ENCODE assay signal across 18 cellular contexts in the genomic region with DNA sequence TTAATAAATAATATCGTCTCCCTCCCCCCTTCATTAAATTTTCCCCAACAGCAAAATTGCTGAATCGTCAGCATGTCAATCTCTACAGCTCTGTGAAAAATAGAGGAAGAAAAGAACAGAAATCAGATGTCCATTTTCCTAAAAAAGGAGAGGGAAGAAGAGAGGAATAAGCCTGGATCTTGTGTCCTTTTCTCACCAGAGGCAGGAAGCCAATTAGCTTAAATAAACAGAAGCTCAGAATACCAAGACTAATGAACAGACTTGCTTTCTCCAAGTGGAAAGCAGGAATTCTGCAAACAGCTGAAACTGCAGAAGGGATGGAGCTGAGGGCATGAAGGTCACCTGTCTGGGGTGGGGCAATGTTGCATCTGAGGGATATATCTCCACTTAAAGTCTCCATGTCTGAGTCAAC.
DNase-seq lines count a peak whose midpoint lies in the region; ATAC-seq and TF ChIP-seq lines count a peak whose summit lies in the region.
"Had no signal": no experiment of that assay in that cellular context is flagged by ENCODE, and none has a peak within 500 bp of the region (broad histone marks: within the 10 kb centered on the region; RNA-seq: fewer than 3 reads in every experiment).

No MANE protein-coding gene starts in this region.

- no peak overlapping the region; the same call in 1 of the 2 replicates for H3K4me3 Mint-ChIP-seq in HFFc6
- no peak overlapping the region for H3K4me3 Mint-ChIP-seq in naive thymus-derived CD8-positive, alpha-beta T cell
- H3K4me3 Mint-ChIP-seq in activated CD4-positive, alpha-beta memory T cell treated with anti-CD3 and anti-CD28 coated beads, Interleukin-2, amount 10 ng/mL, durations not matched to agents 7 days and 5 days: no peak overlapping the region
- H3K4me3 Mint-ChIP-seq: activated T-helper 17 cell treated with anti-CD3 and anti-CD28 coated beads, Interleukin-2, amount 50 U/mL, for 72 hours; naive thymus-derived CD4-positive, alpha-beta T cell had no signal

- H3K4me3 ChIP-seq in parathyroid adenoma (ENCODE audit: low read depth, low read length): no peak overlapping the region
- H3K4me3 ChIP-seq: BLaER1, sigmoid colon had no signal

- no peak overlapping the region for H2AFZ ChIP-seq in parathyroid adenoma

- peaks cover 4% of the 10 kb centered on the region; the same call in 1 of the 2 replicates for H3K9me3 Mint-ChIP-seq in HFFc6
- H3K9me3 Mint-ChIP-seq in naive thymus-derived CD8-positive, alpha-beta T cell: peaks cover 0 to 25% (median 10%) of the 10 kb centered on the region in 9 donors
- peaks cover 4% of the 10 kb centered on the region for H3K9me3 Mint-ChIP-seq in activated CD4-positive, alpha-beta memory T cell treated with anti-CD3 and anti-CD28 coated beads, Interleukin-2, amount 10 ng/mL, durations not matched to agents 7 days and 5 days

- H3K9ac ChIP-seq in parathyroid adenoma: no peak overlapping the region
- H3K9ac ChIP-seq: BLaER1 had no signal

- H3K4me1 ChIP-seq in parathyroid adenoma: no peaks in the 10 kb centered on the region
- H3K4me1 ChIP-seq: BLaER1, foreskin keratinocyte, sigmoid colon had no signal

- ATAC-seq in SK-N-SH treated with all-trans-retinoic acid at 6 μM for 48 hours: peak; percentile 27; the same call in 1 of the 3 replicates
- ATAC-seq in naive thymus-derived CD8-positive, alpha-beta T cell: no peak
- no peak for ATAC-seq in GM18511 (IDR thresholded peaks at IDR 0.05; ENCODE audit: unreplicated experiment)
- ATAC-seq: activated T-helper 17 cell treated with anti-CD3 and anti-CD28 coated beads, Interleukin-2, amount 50 U/mL, for 72 hours; naive thymus-derived CD4-positive, alpha-beta T cell had no signal

- peaks cover 39% of the 10 kb centered on the region for H3K4me1 Mint-ChIP-seq in HFFc6 (ENCODE audit: low read depth)
- H3K4me1 Mint-ChIP-seq in naive thymus-derived CD8-positive, alpha-beta T cell: no peaks in the 10 kb centered on the region
- H3K4me1 Mint-ChIP-seq in activated CD4-positive, alpha-beta memory T cell treated with anti-CD3 and anti-CD28 coated beads, Interleukin-2, amount 10 ng/mL, durations not matched to agents 7 days and 5 days: no peaks in the 10 kb centered on the region
- H3K4me1 Mint-ChIP-seq: activated T-helper 17 cell treated with anti-CD3 and anti-CD28 coated beads, Interleukin-2, amount 50 U/mL, for 72 hours; naive thymus-derived CD4-positive, alpha-beta T cell had no signal

- H3K27me3 Mint-ChIP-seq in HFFc6 (ENCODE audit: insufficient read depth): no peaks in the 10 kb centered on the region
- H3K27me3 Mint-ChIP-seq in naive thymus-derived CD8-positive, alpha-beta T cell: no peaks in the 10 kb centered on the region
- no peaks in the 10 kb centered on the region for H3K27me3 Mint-ChIP-seq in activated CD4-positive, alpha-beta memory T cell treated with anti-CD3 and anti-CD28 coated beads, Interleukin-2, amount 10 ng/mL, durations not matched to agents 7 days and 5 days
- H3K27me3 Mint-ChIP-seq: activated T-helper 17 cell treated with anti-CD3 and anti-CD28 coated beads, Interleukin-2, amount 50 U/mL, for 72 hours; naive thymus-derived CD4-positive, alpha-beta T cell had no signal

- H3K27ac ChIP-seq in parathyroid adenoma: no peak overlapping the region
- H3K27ac ChIP-seq: BLaER1, foreskin keratinocyte, sigmoid colon had no signal

- H3K36me3 Mint-ChIP-seq in HFFc6 (ENCODE audit: low read depth): peaks cover 6% of the 10 kb centered on the region; the same call in 1 of the 2 replicates
- H3K36me3 Mint-ChIP-seq in naive thymus-derived CD8-positive, alpha-beta T cell: no peaks in the 10 kb centered on the region
- H3K36me3 Mint-ChIP-seq in activated CD4-positive, alpha-beta memory T cell treated with anti-CD3 and anti-CD28 coated beads, Interleukin-2, amount 10 ng/mL, durations not matched to agents 7 days and 5 days (ENCODE audit: low read depth): no peaks in the 10 kb centered on the region

- in situ Hi-C loops in KBM-7 (cut with MboI; ENCODE audit: low pct_unique_long_range_greater_than_20kb, low sequenced_read_pairs): no loop called here

- TF ChIP-seq CTCF in HFFc6 (IDR thresholded peaks at IDR 0.05): no peak
- no peak for TF ChIP-seq CTCF in parathyroid adenoma (IDR thresholded peaks at IDR 0.05)

- no peaks in the 10 kb centered on the region for H3K27me3 ChIP-seq in parathyroid adenoma (ENCODE audit: control insufficient read depth, insufficient read depth, low read length)
- H3K27me3 ChIP-seq: BLaER1, foreskin keratinocyte, sigmoid colon had no signal

- no peaks in the 10 kb centered on the region for H3K79me2 ChIP-seq in parathyroid adenoma

- CTCF ChIA-PET in activated CD4-positive, alpha-beta memory T cell treated with anti-CD3 and anti-CD28 coated beads, Interleukin-2, amount 10 ng/mL, durations not matched to agents 7 days and 5 days (lab: Charles Lee): no interaction called here

- H3K9me3 ChIP-seq in parathyroid adenoma (ENCODE audit: control insufficient read depth, low read length): no peaks in the 10 kb centered on the region
- H3K9me3 ChIP-seq: BLaER1, sigmoid colon had no signal

- no peaks in the 10 kb centered on the region for H3K36me3 ChIP-seq in parathyroid adenoma (ENCODE audit: control insufficient read depth, insufficient read depth, low read length)
- H3K36me3 ChIP-seq: BLaER1, sigmoid colon had no signal

- no peak for DNase-seq in HFFc6
- peak; percentile 37 for DNase-seq in kidney tubule cell (ENCODE audit: low spot score)
- no peak for DNase-seq in KBM-7
- no peak for DNase-seq in naive thymus-derived CD8-positive, alpha-beta T cell
- no peak for DNase-seq in activated CD4-positive, alpha-beta memory T cell treated with anti-CD3 and anti-CD28 coated beads, Interleukin-2, amount 10 ng/mL, durations not matched to agents 7 days and 5 days
- DNase-seq: activated CD4-positive, alpha-beta T cell treated with anti-CD3 and anti-CD28 coated beads, Interleukin-2, amount 50 U/mL, for 48 hours; GOT3; naive thymus-derived CD4-positive, alpha-beta T cell; NCI-H2081 treated with DMSO at 0.1 percent for 48 hours; SHP77; sigmoid colon; stimulated activated naive CD4-positive, alpha-beta T cell had no signal

- H3K27ac Mint-ChIP-seq in HFFc6: peak overlapping the region; percentile 29; the same call in 1 of the 2 replicates
- H3K27ac Mint-ChIP-seq in naive thymus-derived CD8-positive, alpha-beta T cell: no peak overlapping the region
- H3K27ac Mint-ChIP-seq in activated CD4-positive, alpha-beta memory T cell treated with anti-CD3 and anti-CD28 coated beads, Interleukin-2, amount 10 ng/mL, durations not matched to agents 7 days and 5 days: no peak overlapping the region
- H3K27ac Mint-ChIP-seq: activated T-helper 17 cell treated with anti-CD3 and anti-CD28 coated beads, Interleukin-2, amount 50 U/mL, for 72 hours; naive thymus-derived CD4-positive, alpha-beta T cell had no signal

- H3K4me2 ChIP-seq in parathyroid adenoma (ENCODE audit: low read length): peak overlapping the region; percentile 10
- H3K4me2 ChIP-seq: BLaER1 had no signal

- POLR2A ChIA-PET in naive thymus-derived CD8-positive, alpha-beta T cell (lab: Charles Lee): no interaction called here
- POLR2A ChIA-PET in activated CD4-positive, alpha-beta memory T cell treated with anti-CD3 and anti-CD28 coated beads, Interleukin-2, amount 10 ng/mL, durations not matched to agents 7 days and 5 days (lab: Charles Lee): no interaction called here

TF ChIP-seq in SK-N-SH treated with all-trans-retinoic acid at 6 μM for 48 hours, 23 proteins besides CTCF, POLR2A, EP300 and RAD21:
- no peak for TF ChIP-seq ZC3H10 (CRISPR knock-in tag; IDR thresholded peaks at IDR 0.05)
